12 cellular contexts compared by ENCODE assay signal in genomic region chr11:56577621-56578020, GRCh38. TPM values are rescaled to one million over a fixed set of nuclear protein-coding genes. Genes with fewer than 3 reads are reported as not detected.
"Had no signal": no experiment of that assay in that cellular context is flagged by ENCODE, and none has a peak within 500 bp of the region (broad histone marks: within the 10 kb centered on the region; RNA-seq: fewer than 3 reads in every experiment).

Gene OR5M10 (minus strand): TSS chr11:56577721. CDS start chr11:56577721, 0 bp downstream.

- ATAC-seq: GM23338, HCT116 had no signal

- H3K9me3 ChIP-seq: HAP-1 had no signal

- H3K4me2 ChIP-seq: GM23338 had no signal

- H3K27ac ChIP-seq: GM23248 had no signal

- DNase-seq: GM23248, GOT3, H7, H9, HCEC 1CT, HFFc6 had no signal

- H3K4me1 ChIP-seq: HAP-1 had no signal

- FAIRE-seq: H54 had no signal

- H3K4me3 ChIP-seq: GM23248, GM23338, HAP-1 had no signal

RNA-seq across cellular contexts. Expression of gene OR5M10, which starts in this region (rescaled TPM):
- total RNA-seq: GM23248, GM23338, H1, H4, H7, H9, HFFc6 had no signal
- polyA plus RNA-seq: GM23248, GM23338, H1 had no signal
